1 cellular context compared by ENCODE assay signal in genomic region chr1:65069186-65069585, GRCh38.
TF ChIP-seq lines count a peak whose summit lies in the region.

No MANE protein-coding gene starts in this region.

TF ChIP-seq in H1, 55 proteins besides CTCF, POLR2A, EP300 and RAD21 (continued from another document):
- TF ChIP-seq, protein P1, sequence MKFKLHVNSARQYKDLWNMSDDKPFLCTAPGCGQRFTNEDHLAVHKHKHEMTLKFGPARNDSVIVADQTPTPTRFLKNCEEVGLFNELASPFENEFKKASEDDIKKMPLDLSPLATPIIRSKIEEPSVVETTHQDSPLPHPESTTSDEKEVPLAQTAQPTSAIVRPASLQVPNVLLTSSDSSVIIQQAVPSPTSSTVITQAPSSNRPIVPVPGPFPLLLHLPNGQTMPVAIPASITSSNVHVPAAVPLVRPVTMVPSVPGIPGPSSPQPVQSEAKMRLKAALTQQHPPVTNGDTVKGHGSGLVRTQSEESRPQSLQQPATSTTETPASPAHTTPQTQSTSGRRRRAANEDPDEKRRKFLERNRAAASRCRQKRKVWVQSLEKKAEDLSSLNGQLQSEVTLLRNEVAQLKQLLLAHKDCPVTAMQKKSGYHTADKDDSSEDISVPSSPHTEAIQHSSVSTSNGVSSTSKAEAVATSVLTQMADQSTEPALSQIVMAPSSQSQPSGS (IDR thresholded peaks at IDR 0.05; ENCODE audit: low read length): no peak
- TF ChIP-seq GTF2F1 (IDR thresholded peaks at IDR 0.05; ENCODE audit: borderline replicate concordance, low read depth, low read length): no peak
- TF ChIP-seq, protein P2, sequence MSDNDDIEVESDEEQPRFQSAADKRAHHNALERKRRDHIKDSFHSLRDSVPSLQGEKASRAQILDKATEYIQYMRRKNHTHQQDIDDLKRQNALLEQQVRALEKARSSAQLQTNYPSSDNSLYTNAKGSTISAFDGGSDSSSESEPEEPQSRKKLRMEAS (IDR thresholded peaks at IDR 0.05): no peak
- TF ChIP-seq ASH2L (IDR thresholded peaks at IDR 0.05; ENCODE audit: low read length): no peak
- no peak for TF ChIP-seq CHD2 (IDR thresholded peaks at IDR 0.05; ENCODE audit: low read length)
- no peak for TF ChIP-seq CHD7 (IDR thresholded peaks at IDR 0.05; ENCODE audit: insufficient replicate concordance, low read length)
- TF ChIP-seq SUZ12 (IDR thresholded peaks at IDR 0.05; ENCODE audit: low read length): no peak
- TF ChIP-seq RXRA (IDR thresholded peaks at IDR 0.05; ENCODE audit: insufficient read depth, low read depth, low read length): no peak
- no peak for TF ChIP-seq EZH2 (IDR thresholded peaks at IDR 0.05; ENCODE audit: low read depth, low read length, severe bottlenecking)
- no peak for TF ChIP-seq YY1 (IDR thresholded peaks at IDR 0.05; ENCODE audit: low read depth, low read length)
- no peak for TF ChIP-seq SP1 (IDR thresholded peaks at IDR 0.05; ENCODE audit: low read depth, low read length)
- no peak for TF ChIP-seq CBX5 (IDR thresholded peaks at IDR 0.05; ENCODE audit: low read depth, low read length)
TF ChIP-seq in H1: peak in this region for 0.
